Comparison of ENCODE assay signal across 27 cellular contexts in genomic region chr3:182861345-182861744, GRCh38.
A peak's percentile ranks its signal among the peaks of the same experiment; 100 is the strongest.
DNase-seq lines count a peak whose midpoint lies in the region; ATAC-seq and TF ChIP-seq lines count a peak whose summit lies in the region.
"Had no signal": no experiment of that assay in that cellular context is flagged by ENCODE, and none has a peak within 500 bp of the region (broad histone marks: within the 10 kb centered on the region; RNA-seq: fewer than 3 reads in every experiment).

No MANE protein-coding gene starts in this region.

- H3K4me3 ChIP-seq in fibroblast of mammary gland (ENCODE audit: control insufficient read depth, low read depth, low read length) (no peak overlapping the region), lower leg skin (ENCODE audit: low read depth, poor library complexity, severe bottlenecking) (no peak overlapping the region)
- H3K4me3 ChIP-seq: BLaER1 treated with 17β-estradiol and CSF1 and Interleukin-3, amounts not matched to agents 10 nM and 100 nM; body of pancreas; dorsolateral prefrontal cortex; HAP-1; heart right ventricle; smooth muscle cell; transverse colon had no signal

- peak overlapping the region; percentile 66 for H3K27ac Mint-ChIP-seq in activated naive CD8-positive, alpha-beta T cell treated with anti-CD3 and anti-CD28 coated beads for 36 hours
- no peak overlapping the region for H3K27ac Mint-ChIP-seq in activated naive CD8-positive, alpha-beta T cell treated with anti-CD3 and anti-CD28 coated beads, Interleukin-2, amount 50 U/mL, for 24 hours
- no peak overlapping the region for H3K27ac Mint-ChIP-seq in T-helper 2 cell treated with Interferon-gamma antibody and Interleukin-4, amounts not matched to agents 5 μg/mL and 100 μg/mL, for 36 hours
- H3K27ac Mint-ChIP-seq: nephron progenitor cell had no signal

- TF ChIP-seq CTCF in fibroblast of mammary gland (conservative IDR thresholded peaks at IDR 0.05; ENCODE audit: control insufficient read depth, insufficient read depth, low read depth, low read length) (no peak), lower leg skin (IDR thresholded peaks at IDR 0.05) (no peak)

- WGBS in lower leg skin, 2 donors = 88 to 94% methylated on average over 1 of the region's 1 CpG

- H3K27me3 Mint-ChIP-seq in activated naive CD8-positive, alpha-beta T cell treated with anti-CD3 and anti-CD28 coated beads for 36 hours = no peaks in the 10 kb centered on the region
- H3K27me3 Mint-ChIP-seq in activated naive CD8-positive, alpha-beta T cell treated with anti-CD3 and anti-CD28 coated beads, Interleukin-2, amount 50 U/mL, for 24 hours = no peaks in the 10 kb centered on the region
- H3K27me3 Mint-ChIP-seq in T-helper 2 cell treated with Interferon-gamma antibody and Interleukin-4, amounts not matched to agents 5 μg/mL and 100 μg/mL, for 36 hours (ENCODE audit: low read depth) = no peaks in the 10 kb centered on the region

- intact Hi-C loops in lower leg skin (cut with DNase I; ENCODE audit: low total_unique reads) = no loop called here

- no peak overlapping the region for H3K4me3 Mint-ChIP-seq in activated naive CD8-positive, alpha-beta T cell treated with anti-CD3 and anti-CD28 coated beads for 36 hours
- no peak overlapping the region for H3K4me3 Mint-ChIP-seq in activated naive CD8-positive, alpha-beta T cell treated with anti-CD3 and anti-CD28 coated beads, Interleukin-2, amount 50 U/mL, for 24 hours
- peak overlapping the region; percentile 17 for H3K4me3 Mint-ChIP-seq in T-helper 2 cell treated with Interferon-gamma antibody and Interleukin-4, amounts not matched to agents 5 μg/mL and 100 μg/mL, for 36 hours
- H3K4me3 Mint-ChIP-seq: nephron progenitor cell had no signal

- H3K36me3 Mint-ChIP-seq in activated naive CD8-positive, alpha-beta T cell treated with anti-CD3 and anti-CD28 coated beads for 36 hours = peaks cover 24% of the 10 kb centered on the region
- H3K36me3 Mint-ChIP-seq in activated naive CD8-positive, alpha-beta T cell treated with anti-CD3 and anti-CD28 coated beads, Interleukin-2, amount 50 U/mL, for 24 hours (ENCODE audit: low read depth) = peaks cover 29% of the 10 kb centered on the region
- peaks cover 48% of the 10 kb centered on the region for H3K36me3 Mint-ChIP-seq in T-helper 2 cell treated with Interferon-gamma antibody and Interleukin-4, amounts not matched to agents 5 μg/mL and 100 μg/mL, for 36 hours (ENCODE audit: low read depth)

- no peak for ATAC-seq in activated naive CD8-positive, alpha-beta T cell treated with anti-CD3 and anti-CD28 coated beads, Interleukin-2, amount 50 U/mL, for 24 hours
- no peak for ATAC-seq in GM21381 (IDR thresholded peaks at IDR 0.05; ENCODE audit: unreplicated experiment)
- ATAC-seq: body of pancreas, heart right ventricle had no signal

- no peak for DNase-seq in activated naive CD8-positive, alpha-beta T cell treated with anti-CD3 and anti-CD28 coated beads for 36 hours
- no peak for DNase-seq in activated naive CD8-positive, alpha-beta T cell treated with anti-CD3 and anti-CD28 coated beads, Interleukin-2, amount 50 U/mL, for 24 hours
- DNase-seq in T-helper 2 cell treated with Interferon-gamma antibody and Interleukin-4, amounts not matched to agents 5 μg/mL and 100 μg/mL, for 36 hours (ENCODE audit: low spot score) = no peak
- DNase-seq in fibroblast of mammary gland (ENCODE audit: low read depth) = peak; percentile 32
- no peak for DNase-seq in LoVo (ENCODE audit: low spot score)
- no peak for DNase-seq in NCI-H510A treated with DMSO at 0.1 percent for 48 hours (lab: John Stamatoyannopoulos, UW)
- DNase-seq in lower leg skin (ENCODE audit: low spot score in 2 of 2) = no peak
- DNase-seq: ACHN; body of pancreas; cerebellar nuclear complex; COR-L47; dorsolateral prefrontal cortex; GF-D8; heart right ventricle; mammary epithelial cell; NCI-H1105; NCI-H2029; NCI-H2227 treated with DMSO at 0.1 percent for 48 hours; NCI-H69; nephron progenitor cell; RPMI8226; stimulated activated CD4-positive, alpha-beta T cell treated with anti-CD3 and anti-CD28 coated beads, Interleukin-1b, Interleukin-23, amount 100 ng/mL, for 48 hours; transverse colon had no signal

- no peak for TF ChIP-seq POLR2A in lower leg skin (IDR thresholded peaks at IDR 0.05)

- H3K9me3 Mint-ChIP-seq in activated naive CD8-positive, alpha-beta T cell treated with anti-CD3 and anti-CD28 coated beads for 36 hours = no peaks in the 10 kb centered on the region
- H3K9me3 Mint-ChIP-seq in activated naive CD8-positive, alpha-beta T cell treated with anti-CD3 and anti-CD28 coated beads, Interleukin-2, amount 50 U/mL, for 24 hours = no peaks in the 10 kb centered on the region
- no peaks in the 10 kb centered on the region for H3K9me3 Mint-ChIP-seq in T-helper 2 cell treated with Interferon-gamma antibody and Interleukin-4, amounts not matched to agents 5 μg/mL and 100 μg/mL, for 36 hours
- H3K9me3 Mint-ChIP-seq: nephron progenitor cell had no signal

- H3K4me1 Mint-ChIP-seq in activated naive CD8-positive, alpha-beta T cell treated with anti-CD3 and anti-CD28 coated beads for 36 hours = peaks cover 20% of the 10 kb centered on the region
- H3K4me1 Mint-ChIP-seq in activated naive CD8-positive, alpha-beta T cell treated with anti-CD3 and anti-CD28 coated beads, Interleukin-2, amount 50 U/mL, for 24 hours = peaks cover 10% of the 10 kb centered on the region
- peaks cover 24% of the 10 kb centered on the region for H3K4me1 Mint-ChIP-seq in T-helper 2 cell treated with Interferon-gamma antibody and Interleukin-4, amounts not matched to agents 5 μg/mL and 100 μg/mL, for 36 hours (ENCODE audit: low read depth)
- H3K4me1 Mint-ChIP-seq: nephron progenitor cell had no signal
